In the genomic region with DNA sequence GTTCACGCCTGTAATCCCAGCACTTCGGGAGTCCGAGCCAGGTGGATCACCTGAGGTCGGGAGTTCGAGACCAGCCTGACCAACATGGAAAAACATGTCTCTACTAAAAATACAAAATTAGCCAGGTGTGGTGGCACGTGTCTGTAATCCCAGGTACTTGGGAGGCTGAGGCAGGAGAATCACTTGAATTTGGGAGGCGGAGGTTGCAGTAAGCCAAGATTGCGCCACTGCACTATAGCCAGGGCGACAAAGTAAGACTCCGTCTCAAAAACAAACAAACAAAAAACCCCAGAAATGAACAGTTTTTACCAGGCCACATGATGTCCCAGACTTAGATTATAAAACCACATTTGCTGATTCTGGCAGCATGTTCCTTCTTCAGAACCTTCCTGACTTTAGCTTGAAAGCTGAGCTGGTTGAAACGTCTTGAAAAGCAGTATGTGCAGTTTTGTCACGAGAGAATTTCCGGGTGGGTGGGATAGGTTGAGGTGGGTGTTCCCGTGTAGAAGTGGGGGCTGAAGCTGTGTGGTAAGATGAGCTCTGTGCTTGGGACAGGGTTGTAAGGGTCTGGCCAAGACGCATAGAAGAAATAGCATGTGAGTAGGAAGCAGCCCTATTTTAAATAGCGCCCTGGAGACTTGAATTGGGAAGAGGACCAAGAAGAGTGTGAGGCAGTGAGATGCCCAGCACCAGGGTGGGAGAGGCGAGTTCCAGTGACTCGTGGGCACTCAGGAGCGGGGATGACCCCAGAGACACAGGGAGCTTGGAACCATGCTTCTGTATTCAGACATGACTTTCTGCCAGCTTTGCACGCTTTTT, we compare ENCODE assay signal across 15 cellular contexts. TPM values are rescaled to one million over a fixed set of nuclear protein-coding genes. Genes with fewer than 3 reads are reported as not detected.
DNase-seq lines count a peak whose midpoint lies in the region; ATAC-seq and TF ChIP-seq lines count a peak whose summit lies in the region.
"Had no signal": no experiment of that assay in that cellular context is flagged by ENCODE, and none has a peak within 500 bp of the region (broad histone marks: within the 10 kb centered on the region; RNA-seq: fewer than 3 reads in every experiment).

No MANE protein-coding gene starts in this region.

- peaks cover 11% of the 10 kb centered on the region; the same call in 2 of the 3 replicates for H3K36me3 Mint-ChIP-seq in GM23338 (ENCODE audit: low read depth)
- H3K36me3 Mint-ChIP-seq in T-cell = peaks cover 4% of the 10 kb centered on the region

- H3K4me1 ChIP-seq in GM23338 (ENCODE audit: insufficient read depth) (peaks cover 47% of the 10 kb centered on the region), iPS-15b (ENCODE audit: control insufficient read depth, insufficient read depth, low read length) (peaks cover 30% of the 10 kb centered on the region)

- ATAC-seq in GM23338 (no peak), sciatic nerve (peak; percentile 59), T-cell (replicated peaks in 1 of 4) (no peak), HG03175 (IDR thresholded peaks at IDR 0.05; ENCODE audit: unreplicated experiment) (no peak)

- DNase-seq in GM23338 (ENCODE audit: low spot score) = no peak
- DNase-seq in astrocyte of the spinal cord (ENCODE audit: low read depth, low spot score) = peak; percentile 44
- no peak for DNase-seq in sciatic nerve (ENCODE audit: low spot score)
- no peak for DNase-seq in T-cell
- no peak for DNase-seq in SHP77 (lab: John Stamatoyannopoulos, UW)
- no peak for DNase-seq in activated CD4-positive, alpha-beta T cell treated with anti-CD3 and anti-CD28 coated beads, Interleukin-2, amount 50 U/mL, for 48 hours
- DNase-seq: C1 segment of cervical spinal cord; central memory CD4-positive, alpha-beta T cell; hippocampal formation; KG1; NCI-H69; nucleus accumbens; SW 1271 had no signal

- peak overlapping the region; percentile 26; the same call in 1 of the 2 replicates for H3K4me3 ChIP-seq in GM23338
- no peak overlapping the region for H3K4me3 ChIP-seq in astrocyte of the spinal cord (ENCODE audit: low read depth, low read length)
- H3K4me3 ChIP-seq in iPS-15b (ENCODE audit: low read depth, low read length) = peak overlapping the region; percentile 19

- POLR2A ChIA-PET in T-cell (lab: Charles Lee) = no interaction called here

- TF ChIP-seq CTCF in GM23338 (conservative IDR thresholded peaks at IDR 0.05; ENCODE audit: low read depth in 2 of 2) (no peak), astrocyte of the spinal cord (IDR thresholded peaks at IDR 0.05; ENCODE audit: low read depth, low read length) (no peak)

- H3F3A ChIP-seq in GM23338 (replicated peaks; ENCODE audit: low read depth) = peaks cover 15% of the 10 kb centered on the region

- H3K9me3 ChIP-seq in iPS-15b (ENCODE audit: control insufficient read depth, insufficient read depth, low read length) = no peaks in the 10 kb centered on the region

- H3K27ac Mint-ChIP-seq in GM23338 (peak overlapping the region; percentile 88; the same call in 1 of the 2 replicates), T-cell (peak overlapping the region in 1 of 2 donors; percentile 28)

- peak overlapping the region; percentile 46 for H3K4me2 ChIP-seq in GM23338

- no peaks in the 10 kb centered on the region for H3K36me3 ChIP-seq in GM23338 (ENCODE audit: insufficient read depth)
- no peaks in the 10 kb centered on the region for H3K36me3 ChIP-seq in iPS-15b (ENCODE audit: control insufficient read depth, insufficient read depth, low read length)

- intact Hi-C loops in sciatic nerve (cut with DNase I) = no loop called here

- in situ Hi-C loops in astrocyte of the spinal cord (cut with HindIII; ENCODE audit: low sequenced_read_pairs) = no loop called here

- peak overlapping the region; percentile 48 for H3K9ac ChIP-seq in iPS-15b (ENCODE audit: low read depth, low read length)

- peak overlapping the region; percentile 56 for H3K27ac ChIP-seq in GM23338 (ENCODE audit: low read depth)

- no peaks in the 10 kb centered on the region for H3K9me2 ChIP-seq in GM23338 (ENCODE audit: insufficient read depth)

- peaks cover 91% of the 10 kb centered on the region for H3K79me2 ChIP-seq in GM23338 (replicated peaks; ENCODE audit: insufficient read depth)

- H3K27me3 Mint-ChIP-seq in GM23338 (ENCODE audit: insufficient read depth, low read depth, poor library complexity) (peaks cover 8% of the 10 kb centered on the region), T-cell (no peaks in the 10 kb centered on the region)

- H3K9me3 Mint-ChIP-seq in GM23338 (no peaks in the 10 kb centered on the region), T-cell (no peaks in the 10 kb centered on the region)

- CTCF ChIA-PET in T-cell (lab: Charles Lee) = no interaction called here

- peak overlapping the region; percentile 32; the same call in 1 of the 3 replicates for H3K4me3 Mint-ChIP-seq in GM23338
- H3K4me3 Mint-ChIP-seq in T-cell = peak overlapping the region in 1 of 3 donors; percentile 53

- no peak overlapping the region for H2AFZ ChIP-seq in GM23338

- peaks cover 20% of the 10 kb centered on the region; the same call in 1 of the 2 replicates for H4K20me1 ChIP-seq in GM23338 (replicated peaks; ENCODE audit: insufficient read depth)

- H3K4me1 Mint-ChIP-seq in GM23338 (peaks cover 51% of the 10 kb centered on the region), T-cell (peaks cover 38 to 77% (median 66%) of the 10 kb centered on the region in 3 donors)

- no peaks in the 10 kb centered on the region for H3K27me3 ChIP-seq in GM23338 (ENCODE audit: insufficient read depth)
- no peaks in the 10 kb centered on the region for H3K27me3 ChIP-seq in iPS-15b (ENCODE audit: control insufficient read depth, insufficient read depth, low read length)

TF ChIP-seq in GM23338, 12 proteins besides CTCF, POLR2A, EP300 and RAD21 (continues in another document):
- TF ChIP-seq STAT1 (IDR thresholded peaks at IDR 0.05; ENCODE audit: unreplicated experiment) (no peak), ZNF114 (CRISPR knock-in tag; IDR thresholded peaks at IDR 0.05) (no peak), EZH2 (IDR thresholded peaks at IDR 0.05; ENCODE audit: low read depth, unreplicated experiment) (no peak), NANOG (IDR thresholded peaks at IDR 0.05; ENCODE audit: borderline replicate concordance) (no peak)

RNA-seq across cellular contexts. Expression of a gene that starts 7.5 kb away (rescaled TPM):
- 36.4 and 47.5 TPM in 2 replicates for total RNA-seq in GM23338 (2014; rRNA removed; shearing (Covaris generic))
- 23.7 and 28.4 TPM in 2 replicates for polyA plus RNA-seq in GM23338 (2016; fragmentation: Nextera tagmentation; extraction: Ambion mirVana)
- total RNA-seq in sciatic nerve (119 TPM), T-cell (10 to 100 TPM; 59.6 to 85.3 (median 70.8) TPM)

RNA-seq across cellular contexts. Expression of a gene that starts 22.6 kb away (rescaled TPM):
- 51.2 and 67.3 TPM in 2 replicates for total RNA-seq in GM23338 (2014; rRNA removed; shearing (Covaris generic))
- polyA plus RNA-seq in GM23338 (2016; fragmentation: Nextera tagmentation; extraction: Ambion mirVana) = 54.1 and 55.4 TPM in 2 replicates
- total RNA-seq in sciatic nerve = 59.4 TPM
- total RNA-seq in T-cell = 10 to 100 TPM; 39.0 to 68.4 (median 51.2) TPM
